ENCODE assay signal across 8 cellular contexts in genomic region chr10:43304687-43305333, GRCh38. TPM values are rescaled to one million over a fixed set of nuclear protein-coding genes. Genes with fewer than 3 reads are reported as not detected.
DNase-seq lines count a peak whose midpoint lies in the region; ATAC-seq, FAIRE-seq and TF ChIP-seq lines count a peak whose summit lies in the region.

No MANE protein-coding gene starts in this region.

- peaks cover 21% of the 10 kb centered on the region for H3K27me3 Mint-ChIP-seq in activated B cell treated with CpG ODN at 0.5 μM for 24 hours

- H3K27ac Mint-ChIP-seq in activated B cell treated with CpG ODN at 0.5 μM for 24 hours, result no peak overlapping the region

- H3K4me3 Mint-ChIP-seq in activated B cell treated with CpG ODN at 0.5 μM for 24 hours, result peak overlapping the region; percentile 78

- H3K9ac ChIP-seq in kidney (ENCODE audit: low read length in 2 of 2) (peak overlapping the region in 1 of 2 donors; percentile 22), smooth muscle cell (ENCODE audit: low read depth) (no peak overlapping the region)

- POLR2A ChIA-PET in activated B cell treated with CpG ODN at 0.5 μM for 24 hours (lab: Charles Lee), result interaction anchor here (1.1 kb wide), 1 partner anchor 103 kb away, joined by 3 read pairs; no protein-coding TSS in a partner anchor

- H3K9me3 Mint-ChIP-seq in activated B cell treated with CpG ODN at 0.5 μM for 24 hours, result no peaks in the 10 kb centered on the region

- H3F3A ChIP-seq in smooth muscle cell (ENCODE audit: low read depth), result no peaks in the 10 kb centered on the region

- TF ChIP-seq CTCF in AG09309 (IDR thresholded peaks at IDR 0.05; ENCODE audit: control insufficient read depth, insufficient read depth, low read depth, low read length, missing control alignments) (no peak), activated B cell treated with CpG ODN at 0.5 μM for 24 hours (IDR thresholded peaks at IDR 0.05) (no peak), kidney (IDR thresholded peaks at IDR 0.05; ENCODE audit: borderline replicate concordance, extremely low read depth, insufficient read depth) (no peak), smooth muscle cell (IDR thresholded peaks at IDR 0.05; ENCODE audit: borderline replicate concordance, insufficient read depth, poor library complexity, severe bottlenecking) (no peak)

- H3K4me2 ChIP-seq in smooth muscle cell, result peak overlapping the region; percentile 85

- peaks cover 9% of the 10 kb centered on the region for H3K4me1 Mint-ChIP-seq in activated B cell treated with CpG ODN at 0.5 μM for 24 hours

- FAIRE-seq in kidney (lab: Jason Lieb, UNC), result no peak

- no peaks in the 10 kb centered on the region for H3K36me3 Mint-ChIP-seq in activated B cell treated with CpG ODN at 0.5 μM for 24 hours (ENCODE audit: low read depth)

- no peaks in the 10 kb centered on the region for H4K20me1 ChIP-seq in smooth muscle cell (ENCODE audit: low read depth)

- whole genome bisulfite sequencing in smooth muscle cell (ENCODE audit: low lambda C conversion rate), result 5% methylated on average over 36 of the region's 42 CpGs

- H3K36me3 ChIP-seq in kidney (ENCODE audit: control insufficient read depth in 1 of 2, insufficient read depth in 2 of 2, low read length in 2 of 2), result no peaks in the 10 kb centered on the region
- H3K36me3 ChIP-seq in smooth muscle cell (ENCODE audit: low read depth), result no peaks in the 10 kb centered on the region

- H3K4me3 ChIP-seq in AG09309 (ENCODE audit: control insufficient read depth, low read depth, low read length), result peak overlapping the region; percentile 34
- peak overlapping the region; percentile 18 to 37 for H3K4me3 ChIP-seq in kidney (ENCODE audit: low read length in 2 of 2)
- H3K4me3 ChIP-seq in smooth muscle cell, result peak overlapping the region; percentile 52

- no peaks in the 10 kb centered on the region for H3K79me2 ChIP-seq in smooth muscle cell (ENCODE audit: low read depth)

- intact Hi-C loops in activated B cell treated with CpG ODN at 0.5 μM for 24 hours (cut with micrococcal nuclease) (loop anchor here (5.0 kb wide), 1 partner anchor 1592 kb away; no protein-coding TSS in a partner anchor), kidney (cut with DNase I) (no loop called here)

- CTCF ChIA-PET in activated B cell treated with CpG ODN at 0.5 μM for 24 hours (lab: Charles Lee), result interaction anchor here (3.1 kb wide), 1 partner anchor 12 kb away, joined by 11 read pairs; no protein-coding TSS in a partner anchor

- ATAC-seq in HG03342 (IDR thresholded peaks at IDR 0.05; ENCODE audit: unreplicated experiment), result peak; percentile 44
- ATAC-seq in activated B cell treated with CpG ODN at 0.5 μM for 24 hours (ENCODE audit: low read depth), result peak; percentile 52
- no peak for ATAC-seq in GM21528 (IDR thresholded peaks at IDR 0.05; ENCODE audit: low FRiP score, unreplicated experiment)
- no peak for ATAC-seq in HG03097 (IDR thresholded peaks at IDR 0.05; ENCODE audit: low FRiP score, unreplicated experiment)

- H3K9me3 ChIP-seq in kidney (ENCODE audit: control insufficient read depth in 1 of 2, low read length in 2 of 2) (peaks cover 0 to 6% of the 10 kb centered on the region in 2 donors), smooth muscle cell (replicated peaks; ENCODE audit: low read depth) (no peaks in the 10 kb centered on the region)

- DNase-seq in AG09309 (ENCODE audit: low read depth), result no peak
- peak; percentile 31 for DNase-seq in activated B cell treated with CpG ODN at 0.5 μM for 24 hours
- peak in 34 of 61 donors; percentile 6 to 58 (median 24) for DNase-seq in caudate nucleus (lab: John Stamatoyannopoulos, UW)
- DNase-seq in kidney, result peak; percentile 91
- peak; percentile 27 for DNase-seq in smooth muscle cell (lab: John Stamatoyannopoulos, UW; ENCODE audit: unreplicated experiment)

- H2AFZ ChIP-seq in smooth muscle cell (ENCODE audit: low read depth), result peak overlapping the region; percentile 69

- H3K27me3 ChIP-seq in smooth muscle cell (ENCODE audit: low read depth), result peaks cover 28% of the 10 kb centered on the region

- H3K4me1 ChIP-seq in kidney (ENCODE audit: control insufficient read depth in 1 of 2, insufficient read depth in 1 of 2, low read depth in 1 of 2, low read length in 2 of 2) (peaks cover 0 to 3% of the 10 kb centered on the region in 2 donors), smooth muscle cell (ENCODE audit: low read depth) (no peaks in the 10 kb centered on the region)

- H3K27ac ChIP-seq in caudate nucleus (ENCODE audit: low read depth, low read length) (no peak overlapping the region), kidney (ENCODE audit: low read depth in 2 of 2, low read length in 2 of 2) (no peak overlapping the region), smooth muscle cell (ENCODE audit: low read depth) (no peak overlapping the region)

RNA-seq across cellular contexts. Expression of gene RASGEF1A, which starts 37.9 kb away (rescaled TPM):
- 1.7 and 1.8 TPM in 2 replicates for total RNA-seq in activated B cell treated with CpG ODN at 0.5 μM for 24 hours
- 3.6 TPM for total RNA-seq in kidney
- polyA plus RNA-seq in kidney (ENCODE audit: insufficient read depth, low read depth, low replicate concordance), result 2.8 TPM
- total RNA-seq in smooth muscle cell, result 5.9 and 8.9 TPM in 2 replicates
- 7.7 and 7.9 TPM in 2 replicates for polyA plus RNA-seq in smooth muscle cell

Comparison
In these comparisons a context has a peak if more than half of its experiments do, and no peak if none do; other contexts are left out.
1. ATAC-seq: peak in HG03342 (single experiment) and activated B cell treated with CpG ODN at 0.5 μM for 24 hours (single experiment); none in GM21528 (single experiment) and HG03097 (single experiment).
2. Peak in every context shown above with its lines, with median percentiles within 50 percentile points of each other: H3K4me3 ChIP-seq.